ENCODE assay signal across 17 cellular contexts in genomic region chr7:78496226-78496625, GRCh38.
"Had no signal": no experiment of that assay in that cellular context is flagged by ENCODE, and none has a peak within 500 bp of the region (broad histone marks: within the 10 kb centered on the region; RNA-seq: fewer than 3 reads in every experiment).

No MANE protein-coding gene starts in this region.

- H3K27ac ChIP-seq: adrenal gland, gastroesophageal sphincter, heart right ventricle, left ventricle myocardium inferior, prostate gland, suprapubic skin, transverse colon, uterus had no signal

- ATAC-seq: gastroesophageal sphincter; heart right ventricle; right cardiac atrium; stimulated activated naive CD8-positive, alpha-beta T cell treated with anti-CD3 and anti-CD28 coated beads, Interleukin-15, Interleukin-2, amounts not matched to agents 100 U/mL and 50 U/mL, for 24 hours had no signal

- H3K4me3 ChIP-seq: adrenal gland, gastroesophageal sphincter, heart right ventricle, left ventricle myocardium inferior, prostate gland, suprapubic skin, transverse colon, uterus had no signal

- H3K36me3 ChIP-seq: adrenal gland, heart right ventricle, left ventricle myocardium inferior, prostate gland, suprapubic skin, transverse colon, uterus had no signal

- H3K27me3 ChIP-seq: adrenal gland, gastroesophageal sphincter, heart right ventricle, suprapubic skin, transverse colon, uterus had no signal

- H3K9me3 ChIP-seq: adrenal gland, gastroesophageal sphincter, heart right ventricle, left ventricle myocardium inferior, prostate gland, suprapubic skin, transverse colon, uterus had no signal

- H3K4me1 ChIP-seq: adrenal gland, heart right ventricle, left ventricle myocardium inferior, prostate gland, suprapubic skin, transverse colon, uterus had no signal

- DNase-seq: activated CD4-positive, alpha-beta T cell treated with anti-CD3 and anti-CD28 coated beads, Interleukin-2, amount 10 ng/mL, durations not matched to agents 7 days and 5 days; activated CD8-positive, alpha-beta memory T cell treated with anti-CD3 and anti-CD28 coated beads, Interleukin-2, amount 50 U/mL, for 48 hours; activated effector memory CD4-positive, alpha-beta T cell treated with Interleukin-2 at 50 U/mL for 16 hours; activated naive CD4-positive, alpha-beta T cell treated with anti-CD3 and anti-CD28 coated beads, Interleukin-2, amount 10 ng/mL, durations not matched to agents 7 days and 5 days; activated T-cell treated with anti-CD3 and anti-CD28 coated beads, Interleukin-2, amount 50 U/mL, for 48 hours; adrenal gland; heart right ventricle; left ventricle myocardium inferior; mammary epithelial cell; right cardiac atrium; stimulated activated CD4-positive, alpha-beta T cell treated with anti-CD3 and anti-CD28 coated beads, Interleukin-2, amount 100 ng/mL, for 24 hours; stimulated activated naive CD8-positive, alpha-beta T cell treated with anti-CD3 and anti-CD28 coated beads, Interleukin-15, Interleukin-2, amounts not matched to agents 100 U/mL and 50 U/mL, for 24 hours; transverse colon; uterus had no signal
